Comparison of ENCODE assay signal across 26 cellular contexts in the genomic region with DNA sequence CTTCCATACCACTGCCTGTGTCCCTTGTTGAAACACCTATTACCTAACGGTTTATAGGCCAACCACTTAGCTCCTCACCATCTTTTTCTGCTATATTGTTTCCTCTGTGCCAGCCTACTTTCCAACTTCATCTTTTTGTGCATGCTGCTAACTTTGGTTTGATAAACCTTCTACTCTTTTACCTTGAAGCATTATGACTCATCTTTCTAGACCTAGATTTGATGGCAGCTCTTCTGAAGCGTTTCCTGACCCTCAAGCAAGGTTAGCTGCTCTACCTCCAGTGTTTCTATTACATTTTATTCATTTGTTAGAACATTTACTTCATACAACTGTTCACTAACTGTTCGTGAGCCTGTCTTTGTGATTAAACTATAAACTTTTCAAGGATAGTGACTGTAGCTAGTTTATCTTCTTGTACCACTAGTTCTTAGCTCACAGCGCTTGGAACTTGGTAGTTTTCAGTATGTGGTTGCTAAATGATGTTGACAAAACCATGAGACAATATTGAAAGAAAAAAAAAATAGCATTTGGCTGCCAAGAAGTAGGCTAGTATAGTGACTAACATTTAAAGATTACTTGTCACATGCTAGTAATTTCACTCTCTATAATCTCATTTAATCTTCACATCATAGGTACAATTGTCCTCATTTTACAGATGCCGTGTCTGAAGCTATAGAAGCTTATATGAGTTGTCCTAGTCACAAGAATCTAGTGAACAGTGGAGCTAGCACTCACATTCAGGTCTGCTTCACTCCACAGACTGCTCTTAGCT.
DNase-seq lines count a peak whose midpoint lies in the region; ATAC-seq and TF ChIP-seq lines count a peak whose summit lies in the region.
"Had no signal": no experiment of that assay in that cellular context is flagged by ENCODE, and none has a peak within 500 bp of the region (broad histone marks: within the 10 kb centered on the region; RNA-seq: fewer than 3 reads in every experiment).

No MANE protein-coding gene starts in this region.

- POLR2A ChIA-PET in SK-N-SH (lab: Yijun Ruan, JAX) = no interaction called here

- H3K4me3 ChIP-seq in SK-N-SH (ENCODE audit: low read depth in 2 of 2, low read length in 1 of 2) = no peak overlapping the region
- H3K4me3 ChIP-seq: heart left ventricle had no signal

- no peaks in the 10 kb centered on the region for H3K27me3 Mint-ChIP-seq in H9 (ENCODE audit: low read depth)
- H3K27me3 Mint-ChIP-seq: activated B cell treated with CpG ODN at 0.5 μM for 24 hours; CD4-positive, alpha-beta memory T cell; progenitor cell of endocrine pancreas had no signal

- H4K91ac ChIP-seq in H9 (ENCODE audit: insufficient read length, low read depth, low read length) = no peak overlapping the region

- no peaks in the 10 kb centered on the region for H3K9me3 Mint-ChIP-seq in H9
- H3K9me3 Mint-ChIP-seq: activated B cell treated with CpG ODN at 0.5 μM for 24 hours; CD4-positive, alpha-beta memory T cell had no signal

- no peaks in the 10 kb centered on the region for H3K4me1 Mint-ChIP-seq in H9

- no peak for TF ChIP-seq RAD21 in SK-N-SH (IDR thresholded peaks at IDR 0.05; ENCODE audit: low read length)

- no peak overlapping the region for H3K23ac ChIP-seq in H9 (ENCODE audit: insufficient read length, low read depth, low read length)

- no peak overlapping the region for H3K4ac ChIP-seq in H9 (ENCODE audit: low read depth, low read length)

- H2AFZ ChIP-seq in SK-N-SH (ENCODE audit: low read depth) (no peak overlapping the region), H9 (ENCODE audit: low read length) (no peak overlapping the region)

- no peaks in the 10 kb centered on the region for H4K20me1 ChIP-seq in SK-N-SH (ENCODE audit: insufficient read depth)
- H4K20me1 ChIP-seq in H9 (ENCODE audit: control insufficient read depth, insufficient read depth, insufficient read length) = no peaks in the 10 kb centered on the region

- no peak overlapping the region for H2BK120ac ChIP-seq in H9 (ENCODE audit: low read depth, low read length, poor library complexity, severe bottlenecking)

- no peak for DNase-seq in SK-N-SH
- no peak for DNase-seq in H9
- DNase-seq: activated B cell treated with CpG ODN at 0.5 μM for 24 hours; activated gamma-delta T cell; AML-193; amniotic stem cell; CD4-positive, alpha-beta memory T cell; GF-D8; GOT3; heart left ventricle; KG1; kidney glomerular epithelial cell; NCI-H1417 treated with DMSO at 0.1 percent for 48 hours; NCI-H2081 treated with DMSO at 0.1 percent for 48 hours; NCI-H446; stimulated activated CD8-positive, alpha-beta memory T cell treated with anti-CD3 and anti-CD28 coated beads, Interleukin-4, amount 100 ng/mL, for 48 hours; T1000; trophoblast cell had no signal

- CTCF ChIA-PET in SK-N-SH (lab: Yijun Ruan, JAX) = interaction anchor here (0.7 to 2.9 kb wide), 6 partner anchors 12 to 274 kb away, joined by 3 to 15 read pairs (median 5); no protein-coding TSS in a partner anchor

- no peak overlapping the region for H3K9ac ChIP-seq in SK-N-SH
- peak overlapping the region; percentile 29 for H3K9ac ChIP-seq in H9 (ENCODE audit: extremely low read depth, insufficient read length, low read length)

- peak; percentile 11; the same call in 2 of the 3 replicates for ATAC-seq in SK-N-SH treated with all-trans-retinoic acid at 6 μM for 48 hours
- no peak for ATAC-seq in HG02981 (IDR thresholded peaks at IDR 0.05; ENCODE audit: unreplicated experiment)
- no peak for ATAC-seq in GM21619 (IDR thresholded peaks at IDR 0.05; ENCODE audit: unreplicated experiment)
- ATAC-seq in GM18907 (IDR thresholded peaks at IDR 0.05; ENCODE audit: unreplicated experiment) = no peak
- ATAC-seq: heart left ventricle had no signal

- H3K27ac Mint-ChIP-seq in H9 = no peak overlapping the region
- H3K27ac Mint-ChIP-seq: activated B cell treated with CpG ODN at 0.5 μM for 24 hours, progenitor cell of endocrine pancreas had no signal

- H2BK5ac ChIP-seq in H9 (ENCODE audit: insufficient read length, low read length) = no peak overlapping the region

- no peak overlapping the region for H3K4me3 Mint-ChIP-seq in H9
- H3K4me3 Mint-ChIP-seq: activated B cell treated with CpG ODN at 0.5 μM for 24 hours; CD4-positive, alpha-beta memory T cell had no signal

- no peaks in the 10 kb centered on the region for H3K79me2 ChIP-seq in SK-N-SH (ENCODE audit: insufficient read depth)
- H3K79me2 ChIP-seq in H9 (ENCODE audit: insufficient read depth, low read length) = no peaks in the 10 kb centered on the region

- no peak overlapping the region for H2BK20ac ChIP-seq in H9 (ENCODE audit: low read depth, low read length, poor library complexity, severe bottlenecking)

- H3K4me2 ChIP-seq in SK-N-SH (no peak overlapping the region), H9 (ENCODE audit: insufficient read depth, insufficient read length, low read length) (no peak overlapping the region)

- no peaks in the 10 kb centered on the region for H3K23me2 ChIP-seq in H9 (ENCODE audit: insufficient read length, low read depth, low read length, poor library complexity, severe bottlenecking)

- H3K18ac ChIP-seq in H9 (ENCODE audit: insufficient read length, low read depth, low read length) = no peak overlapping the region

- H4K5ac ChIP-seq in H9 (ENCODE audit: insufficient read length, low read depth, low read length) = no peak overlapping the region

- H2BK12ac ChIP-seq in H9 (ENCODE audit: insufficient read length, low read depth, low read length) = no peak overlapping the region

- H3F3A ChIP-seq in SK-N-SH (replicated peaks; ENCODE audit: insufficient read depth) = peaks cover 15% of the 10 kb centered on the region

- H3K36me3 ChIP-seq in SK-N-SH (replicated peaks in 1 of 2; ENCODE audit: control insufficient read depth in 1 of 2, insufficient read depth in 2 of 2, low read length in 1 of 2) = peaks cover 41 to 59% of the 10 kb centered on the region in 2 experiments

- H3K56ac ChIP-seq in H9 (ENCODE audit: insufficient read length, low read depth, low read length) = no peak overlapping the region

- WGBS in SK-N-SH (ENCODE audit: low lambda C conversion rate) = 88% methylated on average over 5 of the region's 5 CpGs
- WGBS in H9 (ENCODE audit: extremely low coverage, insufficient read length, low lambda C conversion rate) = no CpG with 5 or more reads among the region's 5 CpGs

- peaks cover 0 to 17% of the 10 kb centered on the region in 2 experiments; a peak in 2 of 4 replicates for H3K4me1 ChIP-seq in SK-N-SH (ENCODE audit: control insufficient read depth in 1 of 2, insufficient read depth in 2 of 2, low read depth in 1 of 2, low read length in 1 of 2)
- no peaks in the 10 kb centered on the region for H3K4me1 ChIP-seq in H9 (ENCODE audit: insufficient read depth, low read length)
- H3K4me1 ChIP-seq: heart left ventricle had no signal

- no peaks in the 10 kb centered on the region for H3K9me2 ChIP-seq in SK-N-SH

- no peak for TF ChIP-seq EP300 in SK-N-SH (IDR thresholded peaks at IDR 0.05; ENCODE audit: borderline replicate concordance in 1 of 2, low read depth in 1 of 2, low read length in 1 of 2)

- H3K9me3 ChIP-seq in SK-N-SH (no peaks in the 10 kb centered on the region), H9 (ENCODE audit: control insufficient read depth, low read depth, low read length) (no peaks in the 10 kb centered on the region)
- H3K9me3 ChIP-seq: heart left ventricle had no signal

- no peak overlapping the region for H4K8ac ChIP-seq in H9 (replicated peaks; ENCODE audit: insufficient read length, low read depth, low read length)

- H3K27me3 ChIP-seq in SK-N-SH (ENCODE audit: insufficient read depth) (no peaks in the 10 kb centered on the region), H9 (ENCODE audit: insufficient read depth, low read length) (no peaks in the 10 kb centered on the region), layer of hippocampus (ENCODE audit: control insufficient read depth, insufficient read depth, low read length) (no peaks in the 10 kb centered on the region)
- H3K27me3 ChIP-seq: heart left ventricle had no signal

- no peak overlapping the region for H3T11ph ChIP-seq in H9 (ENCODE audit: low read length)

- H2BK15ac ChIP-seq in H9 (ENCODE audit: low read depth, low read length) = no peak overlapping the region

- TF ChIP-seq CTCF in SK-N-SH (IDR thresholded peaks at IDR 0.05) (no peak), H9 (conservative IDR thresholded peaks at IDR 0.05) (no peak)

- H3K27ac ChIP-seq in SK-N-SH (ENCODE audit: low read depth in 2 of 2, low read length in 1 of 2) = peak overlapping the region in 1 of 2 experiments; percentile 44; a peak in 1 of 4 replicates
- no peak overlapping the region for H3K27ac ChIP-seq in H9 (ENCODE audit: insufficient read length, low read depth, low read length)
- peak overlapping the region; percentile 83 for H3K27ac ChIP-seq in angular gyrus (ENCODE audit: low read depth, low read length)
- peak overlapping the region; percentile 74 for H3K27ac ChIP-seq in layer of hippocampus (ENCODE audit: low read depth, low read length)
- H3K27ac ChIP-seq: 22Rv1, heart left ventricle had no signal

- peaks cover 0 to 22% (median 21%) of the 10 kb centered on the region in 3 experiments; a peak in 5 of 7 replicates for H3K36me3 Mint-ChIP-seq in H9 (ENCODE audit: insufficient read depth in 1 of 3, low read depth in 3 of 3)

- no peak overlapping the region for H3K14ac ChIP-seq in H9 (ENCODE audit: insufficient read depth, low read length)

- no peaks in the 10 kb centered on the region for H3K79me1 ChIP-seq in H9 (ENCODE audit: insufficient read depth, low read depth, low read length, poor library complexity, severe bottlenecking)

- no peak overlapping the region for H2AK5ac ChIP-seq in H9 (ENCODE audit: insufficient read length, low read length)

TF ChIP-seq in SK-N-SH treated with all-trans-retinoic acid at 6 μM for 48 hours, 23 proteins besides CTCF, POLR2A, EP300 and RAD21 (continues in another document):
- no peak for TF ChIP-seq PPARA (CRISPR knock-in tag; IDR thresholded peaks at IDR 0.05; ENCODE audit: borderline replicate concordance)
- TF ChIP-seq ARNTL (CRISPR knock-in tag; IDR thresholded peaks at IDR 0.05; ENCODE audit: borderline replicate concordance, low read depth) = no peak
- TF ChIP-seq OSR1 (CRISPR knock-in tag; IDR thresholded peaks at IDR 0.05) = no peak
- no peak for TF ChIP-seq ZNF70 (CRISPR knock-in tag; IDR thresholded peaks at IDR 0.05)
- TF ChIP-seq ZC3H10 (CRISPR knock-in tag; IDR thresholded peaks at IDR 0.05) = no peak
- TF ChIP-seq TCF4 (CRISPR knock-in tag; IDR thresholded peaks at IDR 0.05; ENCODE audit: borderline replicate concordance) = no peak

TF ChIP-seq in SK-N-SH, 30 proteins besides CTCF, POLR2A, EP300 and RAD21 (continues in another document):
- TF ChIP-seq NFIC (IDR thresholded peaks at IDR 0.05; ENCODE audit: borderline replicate concordance) (no peak), YY1 (IDR thresholded peaks at IDR 0.05; ENCODE audit: low read depth) (no peak), MEF2A (IDR thresholded peaks at IDR 0.05; ENCODE audit: borderline replicate concordance, low read depth) (no peak), FOSL2 (IDR thresholded peaks at IDR 0.05; ENCODE audit: borderline replicate concordance, low read depth) (no peak), ELF1 (IDR thresholded peaks at IDR 0.05) (no peak)
